ENCODE assay signal across 10 cellular contexts in the genomic region with DNA sequence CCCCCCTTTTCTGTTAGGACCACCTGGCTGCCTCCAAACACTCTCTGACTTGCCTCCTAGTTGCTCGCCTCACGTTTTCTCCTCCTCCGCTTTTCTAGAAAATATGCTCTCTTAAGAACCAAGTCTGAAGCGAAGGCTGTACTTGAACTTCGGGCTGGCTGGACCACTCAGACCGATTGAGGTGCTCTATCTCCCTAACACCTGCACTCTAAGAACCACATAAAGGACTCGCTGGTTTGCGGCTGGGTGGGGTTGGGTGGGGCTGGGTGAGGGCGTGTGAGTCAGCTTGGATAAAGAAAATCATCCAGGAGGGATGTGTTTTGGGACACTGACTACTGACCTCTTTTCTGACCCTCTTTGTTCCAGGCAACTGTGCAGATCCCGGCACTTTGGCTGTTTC. TPM values are rescaled to one million over a fixed set of nuclear protein-coding genes. Genes with fewer than 3 reads are reported as not detected.
"Had no signal": no experiment of that assay in that cellular context is flagged by ENCODE, and none has a peak within 500 bp of the region (broad histone marks: within the 10 kb centered on the region; RNA-seq: fewer than 3 reads in every experiment).

No MANE protein-coding gene starts in this region.

- DNase-seq: GM23248, GOT3, H7, HCEC 1CT, KG1 had no signal

- H3K4me3 ChIP-seq: GM23248, K562 had no signal

- ATAC-seq: HepG2, K562 had no signal

- FAIRE-seq: HepG2, K562 had no signal

- H2AFZ ChIP-seq: GM23248 had no signal

- H3K27ac ChIP-seq: GM23248 had no signal

- H3K9ac ChIP-seq: GM23248 had no signal

RNA-seq across cellular contexts. Expression of a gene that starts 22.9 kb away (rescaled TPM):
- total RNA-seq: H4, HT-29, K562 had no signal
- polyA plus RNA-seq: K562 had no signal

RNA-seq across cellular contexts. Expression of a gene that starts 51.2 kb away (rescaled TPM):
- total RNA-seq: GM23248, H4, H7, HepG2, K562 had no signal
- polyA plus RNA-seq: GM23248, HepG2, IgD-negative memory B cell, K562 had no signal
